In the genomic region with DNA sequence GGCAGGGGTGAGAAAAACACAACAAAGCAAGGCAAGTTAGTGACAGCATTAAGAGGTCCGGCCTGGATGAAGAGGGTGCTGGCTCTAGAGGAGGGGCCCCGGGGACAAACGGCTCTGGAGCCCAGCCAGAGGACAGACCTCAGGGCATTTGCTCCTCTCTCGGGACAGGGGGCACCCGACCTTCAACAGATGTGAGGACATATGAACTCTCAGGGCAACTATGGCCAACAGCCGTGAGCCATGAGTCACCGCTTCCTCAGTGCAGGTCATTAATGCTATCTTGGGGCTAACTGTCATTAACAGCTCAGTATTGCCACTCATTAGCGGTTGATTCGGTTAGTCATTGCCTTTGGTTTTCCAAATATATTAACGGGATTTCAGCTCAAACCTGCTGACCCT, we compare ENCODE assay signal across 19 cellular contexts. TPM values are rescaled to one million over a fixed set of nuclear protein-coding genes. Genes with fewer than 3 reads are reported as not detected.
DNase-seq lines count a peak whose midpoint lies in the region; ATAC-seq, FAIRE-seq and TF ChIP-seq lines count a peak whose summit lies in the region.
"Had no signal": no experiment of that assay in that cellular context is flagged by ENCODE, and none has a peak within 500 bp of the region (broad histone marks: within the 10 kb centered on the region; RNA-seq: fewer than 3 reads in every experiment).

No MANE protein-coding gene starts in this region.

- DNase-seq in HCEC 1CT, result peak; percentile 22
- DNase-seq in K562 (ENCODE audit: extremely low read depth in 1 of 4, low spot score in 3 of 4), result peak; percentile 37 to 60 (median 54)
- DNase-seq in small intestine, result peak; percentile 86
- DNase-seq in NK-92 (lab: John Stamatoyannopoulos, UW; ENCODE audit: unreplicated experiment), result no peak
- DNase-seq in GM20000 (ENCODE audit: low spot score), result no peak
- DNase-seq: activated CD4-positive, alpha-beta T cell treated with anti-CD3 and anti-CD28 coated beads for 36 hours; BE2C; GF-D8; mesendoderm; NCI-H2171 treated with DMSO at 0.1 percent for 48 hours; Peyer's patch had no signal

- intact Hi-C loops in K562 (cut with micrococcal nuclease), result no loop called here

- H3K36me3 ChIP-seq in OCI-LY1 (ENCODE audit: insufficient read depth, low read length) (peaks cover 39% of the 10 kb centered on the region), K562 (ENCODE audit: control insufficient read depth, insufficient read depth, low read length) (peaks cover 12% of the 10 kb centered on the region; the same call in 2 of the 3 replicates), small intestine (ENCODE audit: control insufficient read depth in 2 of 2, insufficient read depth in 2 of 2, low read length in 2 of 2) (no peaks in the 10 kb centered on the region)
- H3K36me3 ChIP-seq: Peyer's patch had no signal

- FAIRE-seq in K562 (lab: Jason Lieb, UNC), result peak; percentile 63
- no peak for FAIRE-seq in small intestine (lab: Jason Lieb, UNC)
- FAIRE-seq: frontal cortex had no signal

- H3K9ac ChIP-seq in OCI-LY1 (ENCODE audit: low read length), result peak overlapping the region; percentile 45; the same call in 1 of the 2 replicates
- H3K9ac ChIP-seq in K562 (ENCODE audit: insufficient read depth in 1 of 2, low read depth in 2 of 2, low read length in 2 of 2), result peak overlapping the region in 1 of 2 experiments; percentile 54; a peak in 2 of 4 replicates

- H3K27ac ChIP-seq in OCI-LY1 (ENCODE audit: low read depth, low read length, poor library complexity, severe bottlenecking) (no peak overlapping the region), K562 (ENCODE audit: extremely low read depth, low read depth, low read length) (peak overlapping the region; percentile 41; the same call in 1 of the 3 replicates), small intestine (ENCODE audit: low read depth in 1 of 2, low read length in 1 of 2) (no peak overlapping the region)
- H3K27ac ChIP-seq: Peyer's patch, SK-N-MC had no signal

- ATAC-seq in K562 (peak; percentile 37; the same call in 2 of the 3 replicates), HG03039 (IDR thresholded peaks at IDR 0.05; ENCODE audit: unreplicated experiment) (no peak), HG03175 (IDR thresholded peaks at IDR 0.05; ENCODE audit: unreplicated experiment) (no peak)

- in situ Hi-C loops in K562 (cut with MboI), result no loop called here

- no peaks in the 10 kb centered on the region for H3K9me3 ChIP-seq in OCI-LY1 (ENCODE audit: low read length)
- no peaks in the 10 kb centered on the region for H3K9me3 ChIP-seq in K562 (replicated peaks; ENCODE audit: control insufficient read depth, insufficient read depth, low read depth, low read length)
- no peaks in the 10 kb centered on the region for H3K9me3 ChIP-seq in small intestine (ENCODE audit: control insufficient read depth, low read depth)
- H3K9me3 ChIP-seq: BE2C, Peyer's patch had no signal

- H4K20me1 ChIP-seq in OCI-LY1 (ENCODE audit: insufficient read depth, low read length) (no peaks in the 10 kb centered on the region), K562 (replicated peaks; ENCODE audit: control insufficient read depth, insufficient read depth, low read length) (peaks cover 6% of the 10 kb centered on the region)

- no peaks in the 10 kb centered on the region; the same call in 1 of the 2 replicates for H3F3A ChIP-seq in OCI-LY1 (ENCODE audit: insufficient read depth, low read length)

- no peak for TF ChIP-seq POLR2A in K562 (conservative IDR thresholded peaks at IDR 0.05)

- peaks cover 11% of the 10 kb centered on the region for H3K4me1 ChIP-seq in OCI-LY1 (ENCODE audit: insufficient read depth, low read length, severe bottlenecking)
- peaks cover 7 to 33% of the 10 kb centered on the region in 2 experiments for H3K4me1 ChIP-seq in K562 (replicated peaks in 1 of 2; ENCODE audit: control insufficient read depth in 2 of 2, insufficient read depth in 2 of 2, low read length in 2 of 2)
- H3K4me1 ChIP-seq in small intestine (ENCODE audit: control insufficient read depth in 2 of 2, insufficient read depth in 1 of 2, low read depth in 1 of 2, low read length in 1 of 2), result no peaks in the 10 kb centered on the region
- H3K4me1 ChIP-seq: BE2C had no signal

- POLR2A ChIA-PET in K562 (lab: Yijun Ruan, JAX), result interaction anchor here (0.6 to 1.3 kb wide), 4 partner anchors 7 to 115 kb away, joined by 3 to 5 read pairs (median 3); no protein-coding TSS in a partner anchor

- 22% methylated on average over 10 of the region's 10 CpGs for WGBS in K562 (ENCODE audit: insufficient coverage, low coverage, missing lambda C conversion rate)
- WGBS in small intestine, 3 donors, result 15 to 58% (median 40%) methylated on average over 10 of the region's 10 CpGs

- H3K27me3 ChIP-seq in OCI-LY1 (ENCODE audit: insufficient read depth, low read length) (no peaks in the 10 kb centered on the region), K562 (ENCODE audit: control insufficient read depth in 2 of 2, insufficient read depth in 2 of 2, low read length in 2 of 2) (no peaks in the 10 kb centered on the region), small intestine (ENCODE audit: control insufficient read depth in 2 of 2, insufficient read depth in 2 of 2, low read length in 2 of 2) (no peaks in the 10 kb centered on the region)
- H3K27me3 ChIP-seq: BE2C, dorsolateral prefrontal cortex, Peyer's patch had no signal

- H3K4me3 ChIP-seq in OCI-LY1 (ENCODE audit: low read depth, low read length, poor library complexity, severe bottlenecking) (peak overlapping the region; percentile 50), K562 (no peak overlapping the region), small intestine (ENCODE audit: low read depth in 1 of 2, low read length in 2 of 2) (no peak overlapping the region)
- H3K4me3 ChIP-seq: Peyer's patch, SK-N-MC had no signal

- no peak for TF ChIP-seq RAD21 in K562 (CRISPR knock-in tag; conservative IDR thresholded peaks at IDR 0.05 in 1 of 2, IDR thresholded peaks at IDR 0.05 in 1 of 2)

- TF ChIP-seq EP300 in K562 (IDR thresholded peaks at IDR 0.05; ENCODE audit: low read length), result no peak

- H3K4me2 ChIP-seq in OCI-LY1 (ENCODE audit: low read length) (peak overlapping the region; percentile 66; the same call in 1 of the 2 replicates), K562 (ENCODE audit: insufficient read depth, low read length) (no peak overlapping the region)

- no TSS peak for BruUV-seq in K562 (replicated peaks; lab: Mats Ljungman, UMichigan)

- H3K79me2 ChIP-seq in OCI-LY1 (ENCODE audit: insufficient read depth, low read length), result no peaks in the 10 kb centered on the region
- H3K79me2 ChIP-seq in K562 (ENCODE audit: control insufficient read depth, insufficient read depth, low read length), result no peaks in the 10 kb centered on the region

- H3K9me2 ChIP-seq in OCI-LY1 (ENCODE audit: low read depth, low read length), result no peaks in the 10 kb centered on the region

- TF ChIP-seq CTCF in OCI-LY1 (IDR thresholded peaks at IDR 0.05; ENCODE audit: low read length) (no peak), K562 (IDR thresholded peaks at IDR 0.05 in 2 of 3, conservative IDR thresholded peaks at IDR 0.05 in 1 of 3; ENCODE audit: insufficient read depth in 2 of 3, low read depth in 1 of 3, low read length in 3 of 3) (no peak), GM20000 (IDR thresholded peaks at IDR 0.05; ENCODE audit: extremely low read depth, missing control alignments) (no peak)

- CTCF ChIA-PET in K562 (lab: Yijun Ruan, JAX; ENCODE audit: low intra/inter-chr PET ratio), result interaction anchor here (0.8 to 2.5 kb wide), 2 partner anchors 106 to 193 kb away, joined by 4 to 6 read pairs; no protein-coding TSS in a partner anchor

- H2AFZ ChIP-seq in OCI-LY1 (ENCODE audit: low read length) (no peak overlapping the region), K562 (ENCODE audit: low read depth, low read length) (no peak overlapping the region)

- peaks cover 5% of the 10 kb centered on the region for H3K9me1 ChIP-seq in K562 (ENCODE audit: control insufficient read depth, insufficient read depth, low read length)

RNA-seq across cellular contexts. Expression of gene ARL5C, which starts 9.7 kb away (rescaled TPM):
- total RNA-seq in K562 (2011; cell fraction: chromatin; rRNA removed; ENCODE audit: low replicate concordance), result 0.16 TPM in 1 of 2 replicates, not detected in the other
- total RNA-seq in K562 (2011; cell fraction: nucleolus; rRNA removed), result not detected in 2 replicates
- not detected in 2 replicates for total RNA-seq in K562 (2011; cell fraction: nucleoplasm; rRNA removed)
- not detected in 2 replicates for total RNA-seq in K562 (2014; rRNA removed)
- total RNA-seq in K562 (2014; rRNA removed; fragmentation: Illumina TruSeq; extraction: Trizol), result not detected in 2 replicates
- total RNA-seq in K562 (2015; rRNA removed; fragmentation: Illumina TruSeq; extraction: Trizol), result not detected in 2 replicates
- not detected in 2 replicates for total RNA-seq in K562 (2021)
- polyA plus RNA-seq in K562 (2011; rRNA removed), result not detected in 2 replicates
- not detected in 2 replicates for polyA plus RNA-seq in K562 (2011; cell fraction: cytosol; rRNA removed)
- not detected in 2 replicates for polyA plus RNA-seq in K562 (2011; cell fraction: nucleus; rRNA removed)
- not detected in 2 replicates for polyA plus RNA-seq in K562 (2012)
- polyA plus RNA-seq in K562 (2014; fragmentation: Illumina TruSeq; extraction: Trizol), result not detected in 2 replicates
- not detected for polyA plus RNA-seq in K562 (2014; fragmentation: Nextera tagmentation; extraction: Ambion mirVana)
- polyA plus RNA-seq in K562 (2014; rRNA removed), result not detected in 2 replicates
- not detected in 2 replicates for polyA minus RNA-seq in K562 (2011; rRNA and poly(A)+ RNA removed)
- polyA minus RNA-seq in K562 (2011; cell fraction: cytosol; rRNA and poly(A)+ RNA removed), result not detected in 2 replicates
- not detected in 2 replicates for polyA minus RNA-seq in K562 (2011; cell fraction: nucleus; rRNA and poly(A)+ RNA removed)
- polyA plus RNA-seq in small intestine, result not detected
- total RNA-seq: activated CD4-positive, alpha-beta T cell treated with anti-CD3 and anti-CD28 coated beads for 36 hours; activated T-helper 17 cell treated with anti-CD3 and anti-CD28 coated beads, Interleukin-2, amount 50 U/mL, for 72 hours; frontal cortex; HT1080; Peyer's patch had no signal

RNA-seq across cellular contexts. Expression of gene CACNB1, which starts 21.8 kb away (rescaled TPM):
- 38.1 and 87.3 TPM in 2 replicates for total RNA-seq in K562 (2011; cell fraction: chromatin; rRNA removed; ENCODE audit: low replicate concordance)
- 39.5 and 41.0 TPM in 2 replicates for total RNA-seq in K562 (2011; cell fraction: nucleolus; rRNA removed)
- total RNA-seq in K562 (2011; cell fraction: nucleoplasm; rRNA removed), result 40.0 and 54.4 TPM in 2 replicates
- total RNA-seq in K562 (2014; rRNA removed) (2.2 and 3.7 TPM in 2 replicates), K562 (2014; rRNA removed; fragmentation: Illumina TruSeq; extraction: Trizol) (2.6 and 3.6 TPM in 2 replicates), K562 (2015; rRNA removed; fragmentation: Illumina TruSeq; extraction: Trizol) (1.7 and 2.0 TPM in 2 replicates), K562 (2021) (6.7 and 7.4 TPM in 2 replicates)
- polyA plus RNA-seq in K562 (2011; rRNA removed) (3.0 and 3.2 TPM in 2 replicates), K562 (2014; fragmentation: Illumina TruSeq; extraction: Trizol) (3.0 and 3.6 TPM in 2 replicates), K562 (2014; fragmentation: Nextera tagmentation; extraction: Ambion mirVana) (under 1 TPM; 0.08 to 0.18 TPM), K562 (2014; rRNA removed) (3.7 and 4.6 TPM in 2 replicates), small intestine (1 to 10 TPM in 1 of 3 donors, under 1 TPM in 2; 0.45 to 3.7 (median 0.81) TPM)
- polyA plus RNA-seq in K562 (2011; cell fraction: cytosol; rRNA removed), result 1.5 and 3.4 TPM in 2 replicates
- 10.8 and 29.9 TPM in 2 replicates for polyA plus RNA-seq in K562 (2011; cell fraction: nucleus; rRNA removed)
- 2.1 and 2.9 TPM in 2 replicates for polyA plus RNA-seq in K562 (2012)
- 8.4 and 16.2 TPM in 2 replicates for polyA minus RNA-seq in K562 (2011; rRNA and poly(A)+ RNA removed)
- 2.5 and 5.3 TPM in 2 replicates for polyA minus RNA-seq in K562 (2011; cell fraction: cytosol; rRNA and poly(A)+ RNA removed)
- 8.2 and 16.4 TPM in 2 replicates for polyA minus RNA-seq in K562 (2011; cell fraction: nucleus; rRNA and poly(A)+ RNA removed)

RNA-seq across cellular contexts. Expression of gene PLXDC1, which starts 24.3 kb away (rescaled TPM):
- not detected in 2 replicates for total RNA-seq in K562 (2011; cell fraction: chromatin; rRNA removed; ENCODE audit: low replicate concordance)
- not detected in 2 replicates for total RNA-seq in K562 (2011; cell fraction: nucleolus; rRNA removed)
- total RNA-seq in K562 (2011; cell fraction: nucleoplasm; rRNA removed), result not detected in 2 replicates
- total RNA-seq in K562 (2014; rRNA removed) (not detected in 2 replicates), K562 (2014; rRNA removed; fragmentation: Illumina TruSeq; extraction: Trizol) (not detected in 2 replicates), K562 (2015; rRNA removed; fragmentation: Illumina TruSeq; extraction: Trizol) (not detected in 2 replicates), K562 (2021) (not detected in 2 replicates)
- polyA plus RNA-seq in K562 (2011; rRNA removed) (0.11 TPM in 1 of 2 replicates, not detected in the other), K562 (2014; fragmentation: Illumina TruSeq; extraction: Trizol) (not detected in 2 replicates), K562 (2014; fragmentation: Nextera tagmentation; extraction: Ambion mirVana) (not detected), K562 (2014; rRNA removed) (not detected in 2 replicates), small intestine (10 to 100 TPM in 1 of 3 donors, 1 to 10 TPM in 2; 3.3 to 12.7 (median 3.5) TPM)
- polyA plus RNA-seq in K562 (2011; cell fraction: cytosol; rRNA removed), result not detected in 2 replicates
- 0.21 and 0.29 TPM in 2 replicates for polyA plus RNA-seq in K562 (2011; cell fraction: nucleus; rRNA removed)
- polyA plus RNA-seq in K562 (2012), result 0.01 and 0.03 TPM in 2 replicates
- not detected in 2 replicates for polyA minus RNA-seq in K562 (2011; rRNA and poly(A)+ RNA removed)
- polyA minus RNA-seq in K562 (2011; cell fraction: cytosol; rRNA and poly(A)+ RNA removed), result not detected in 2 replicates
- polyA minus RNA-seq in K562 (2011; cell fraction: nucleus; rRNA and poly(A)+ RNA removed), result not detected in 2 replicates

RNA-seq across cellular contexts. Expression of gene RPL19, which starts 24.4 kb away (rescaled TPM):
- 162 and 216 TPM in 2 replicates for total RNA-seq in K562 (2011; cell fraction: chromatin; rRNA removed; ENCODE audit: low replicate concordance)
- 446 and 472 TPM in 2 replicates for total RNA-seq in K562 (2011; cell fraction: nucleolus; rRNA removed)
- total RNA-seq in K562 (2011; cell fraction: nucleoplasm; rRNA removed), result 512 and 741 TPM in 2 replicates
- total RNA-seq in K562 (2014; rRNA removed) (3,823 and 4,254 TPM in 2 replicates), K562 (2014; rRNA removed; fragmentation: Illumina TruSeq; extraction: Trizol) (2,411 and 3,109 TPM in 2 replicates), K562 (2015; rRNA removed; fragmentation: Illumina TruSeq; extraction: Trizol) (3,681 and 3,727 TPM in 2 replicates), K562 (2021) (2,367 and 2,508 TPM in 2 replicates)
- polyA plus RNA-seq in K562 (2011; rRNA removed) (1,550 and 2,263 TPM in 2 replicates), K562 (2014; fragmentation: Illumina TruSeq; extraction: Trizol) (4,063 and 4,614 TPM in 2 replicates), K562 (2014; fragmentation: Nextera tagmentation; extraction: Ambion mirVana) (1,000 to 10,000 TPM; 3,604 to 4,229 TPM), K562 (2014; rRNA removed) (3,808 and 3,851 TPM in 2 replicates), small intestine (1,000 to 10,000 TPM; 1,923 to 3,263 (median 3,147) TPM)
- 1,909 and 2,489 TPM in 2 replicates for polyA plus RNA-seq in K562 (2011; cell fraction: cytosol; rRNA removed)
- 662 and 945 TPM in 2 replicates for polyA plus RNA-seq in K562 (2011; cell fraction: nucleus; rRNA removed)
- 2,279 and 3,326 TPM in 2 replicates for polyA plus RNA-seq in K562 (2012)
- polyA minus RNA-seq in K562 (2011; rRNA and poly(A)+ RNA removed), result 920 and 1,322 TPM in 2 replicates
- 617 and 787 TPM in 2 replicates for polyA minus RNA-seq in K562 (2011; cell fraction: cytosol; rRNA and poly(A)+ RNA removed)
- 123 and 152 TPM in 2 replicates for polyA minus RNA-seq in K562 (2011; cell fraction: nucleus; rRNA and poly(A)+ RNA removed)

RNA-seq across cellular contexts. Expression of gene STAC2, which starts 50.1 kb away (rescaled TPM):
- not detected in 2 replicates for total RNA-seq in K562 (2011; cell fraction: chromatin; rRNA removed; ENCODE audit: low replicate concordance)
- total RNA-seq in K562 (2011; cell fraction: nucleolus; rRNA removed), result not detected in 2 replicates
- total RNA-seq in K562 (2011; cell fraction: nucleoplasm; rRNA removed), result not detected in 2 replicates
- total RNA-seq in K562 (2014; rRNA removed), result not detected in 2 replicates
- not detected in 2 replicates for total RNA-seq in K562 (2014; rRNA removed; fragmentation: Illumina TruSeq; extraction: Trizol)
- total RNA-seq in K562 (2015; rRNA removed; fragmentation: Illumina TruSeq; extraction: Trizol), result not detected in 2 replicates
- total RNA-seq in K562 (2021), result not detected in 2 replicates
- not detected in 2 replicates for polyA plus RNA-seq in K562 (2011; rRNA removed)
- polyA plus RNA-seq in K562 (2011; cell fraction: cytosol; rRNA removed), result not detected in 2 replicates
- not detected in 2 replicates for polyA plus RNA-seq in K562 (2011; cell fraction: nucleus; rRNA removed)
- polyA plus RNA-seq in K562 (2012), result not detected in 2 replicates
- not detected in 2 replicates for polyA plus RNA-seq in K562 (2014; fragmentation: Illumina TruSeq; extraction: Trizol)
- not detected for polyA plus RNA-seq in K562 (2014; fragmentation: Nextera tagmentation; extraction: Ambion mirVana)
- polyA plus RNA-seq in K562 (2014; rRNA removed), result not detected in 2 replicates
- not detected in 2 replicates for polyA minus RNA-seq in K562 (2011; rRNA and poly(A)+ RNA removed)
- polyA minus RNA-seq in K562 (2011; cell fraction: cytosol; rRNA and poly(A)+ RNA removed), result not detected in 2 replicates
- not detected in 2 replicates for polyA minus RNA-seq in K562 (2011; cell fraction: nucleus; rRNA and poly(A)+ RNA removed)
- polyA plus RNA-seq in small intestine, result under 1 TPM in 1 of 3 donors, not detected in 2; 0.64 TPM
- total RNA-seq: activated CD4-positive, alpha-beta T cell treated with anti-CD3 and anti-CD28 coated beads for 36 hours; activated T-helper 17 cell treated with anti-CD3 and anti-CD28 coated beads, Interleukin-2, amount 50 U/mL, for 72 hours; HT1080 had no signal

Comparison
In these comparisons a context has a peak if more than half of its experiments do, and no peak if none do; other contexts are left out.
1. DNase-seq: peak in HCEC 1CT (single experiment), K562 (4 of 4) and small intestine (single experiment); none in NK-92 (single experiment) and GM20000 (single experiment).